17 cellular contexts compared by ENCODE assay signal in genomic region chr6:139060332-139060731, GRCh38. TPM values are rescaled to one million over a fixed set of nuclear protein-coding genes. Genes with fewer than 3 reads are reported as not detected.
DNase-seq lines count a peak whose midpoint lies in the region; ATAC-seq and TF ChIP-seq lines count a peak whose summit lies in the region.
"Had no signal": no experiment of that assay in that cellular context is flagged by ENCODE, and none has a peak within 500 bp of the region (broad histone marks: within the 10 kb centered on the region; RNA-seq: fewer than 3 reads in every experiment).

No MANE protein-coding gene starts in this region.

- no peaks in the 10 kb centered on the region for H3K36me3 ChIP-seq in smooth muscle cell (ENCODE audit: low read depth)
- H3K36me3 ChIP-seq: vagina had no signal

- POLR2A ChIA-PET in AG04450 (lab: Yijun Ruan, JAX): no interaction called here

- H3K79me2 ChIP-seq in smooth muscle cell (ENCODE audit: low read depth): no peaks in the 10 kb centered on the region

- H3K4me3 ChIP-seq in AG04450 (ENCODE audit: low read depth, low read length) (no peak overlapping the region), smooth muscle cell (no peak overlapping the region)
- H3K4me3 ChIP-seq: body of pancreas, GM12878, vagina had no signal

- H3K27me3 ChIP-seq in AG04450 (ENCODE audit: control insufficient read depth, insufficient read depth, low read length) (no peaks in the 10 kb centered on the region), smooth muscle cell (ENCODE audit: low read depth) (no peaks in the 10 kb centered on the region)
- H3K27me3 ChIP-seq: body of pancreas, vagina had no signal

- H3K4me1 ChIP-seq in smooth muscle cell (ENCODE audit: low read depth): no peaks in the 10 kb centered on the region
- H3K4me1 ChIP-seq: body of pancreas, Caco-2, vagina had no signal

- DNase-seq in AG04450 (ENCODE audit: low read depth, low spot score): peak; percentile 36
- DNase-seq in GM04503 (ENCODE audit: low read depth): peak; percentile 43
- peak; percentile 9 for DNase-seq in SIG-M5 (lab: John Stamatoyannopoulos, UW)
- DNase-seq in fibroblast of peridontal ligament (ENCODE audit: extremely low read depth): peak; percentile 95
- DNase-seq in GF-D8 (lab: John Stamatoyannopoulos, UW): no peak
- no peak for DNase-seq in smooth muscle cell (lab: John Stamatoyannopoulos, UW; ENCODE audit: unreplicated experiment)
- DNase-seq in KBM-7: no peak
- DNase-seq: activated CD8-positive, alpha-beta memory T cell treated with anti-CD3 and anti-CD28 coated beads, Interleukin-2, amount 50 U/mL, for 4 hours; body of pancreas; Caco-2; H7; NCI-H2081 treated with DMSO at 0.1 percent for 48 hours; T-helper 2 cell had no signal

- CTCF ChIA-PET in AG04450 (lab: Charles Lee): no interaction called here

- in situ Hi-C loops in KBM-7 (cut with MboI; ENCODE audit: low pct_unique_long_range_greater_than_20kb, low sequenced_read_pairs): no loop called here

- no peaks in the 10 kb centered on the region for H4K20me1 ChIP-seq in smooth muscle cell (ENCODE audit: low read depth)

- no peaks in the 10 kb centered on the region for H3F3A ChIP-seq in smooth muscle cell (ENCODE audit: low read depth)

- no peaks in the 10 kb centered on the region for H3K9me3 ChIP-seq in AG04450 (ENCODE audit: control insufficient read depth, insufficient read depth, low read length)
- no peaks in the 10 kb centered on the region for H3K9me3 ChIP-seq in smooth muscle cell (replicated peaks; ENCODE audit: low read depth)
- H3K9me3 ChIP-seq: body of pancreas, Caco-2, vagina had no signal

- no peak overlapping the region for H3K9ac ChIP-seq in smooth muscle cell (ENCODE audit: low read depth)

- H3K27ac ChIP-seq in AG04450 (ENCODE audit: low read depth, low read length) (no peak overlapping the region), smooth muscle cell (ENCODE audit: low read depth) (no peak overlapping the region)
- H3K27ac ChIP-seq: body of pancreas, vagina had no signal

- H2AFZ ChIP-seq in smooth muscle cell (ENCODE audit: low read depth): no peak overlapping the region

- no peak overlapping the region for H3K4me2 ChIP-seq in smooth muscle cell

- ATAC-seq in GM21737 (IDR thresholded peaks at IDR 0.05; ENCODE audit: unreplicated experiment): no peak
- ATAC-seq: body of pancreas, GM12878, sciatic nerve had no signal

- no peak for TF ChIP-seq CTCF in AG04450 (IDR thresholded peaks at IDR 0.05; ENCODE audit: low read depth, low read length)
- TF ChIP-seq CTCF in smooth muscle cell (IDR thresholded peaks at IDR 0.05; ENCODE audit: borderline replicate concordance, insufficient read depth, poor library complexity, severe bottlenecking): no peak

RNA-seq across cellular contexts. Expression of gene ABRACL, which starts 31.8 kb away (rescaled TPM):
- polyA plus RNA-seq in AG04450 (2011; rRNA removed): 40.4 and 56.4 TPM in 2 replicates
- polyA minus RNA-seq in AG04450 (2011; rRNA and poly(A)+ RNA removed): 11.3 and 11.6 TPM in 2 replicates
- total RNA-seq in smooth muscle cell: 47.9 and 48.1 TPM in 2 replicates
- polyA plus RNA-seq in smooth muscle cell: 40.3 and 46.0 TPM in 2 replicates

Comparison
In these comparisons a context has a peak if more than half of its experiments do, and no peak if none do; other contexts are left out.
1. DNase-seq: peak in AG04450 (single experiment), GM04503 (single experiment), SIG-M5 (single experiment) and fibroblast of peridontal ligament (single experiment); none in GF-D8 (single experiment), smooth muscle cell (single experiment) and KBM-7 (single experiment).